In the genomic region with DNA sequence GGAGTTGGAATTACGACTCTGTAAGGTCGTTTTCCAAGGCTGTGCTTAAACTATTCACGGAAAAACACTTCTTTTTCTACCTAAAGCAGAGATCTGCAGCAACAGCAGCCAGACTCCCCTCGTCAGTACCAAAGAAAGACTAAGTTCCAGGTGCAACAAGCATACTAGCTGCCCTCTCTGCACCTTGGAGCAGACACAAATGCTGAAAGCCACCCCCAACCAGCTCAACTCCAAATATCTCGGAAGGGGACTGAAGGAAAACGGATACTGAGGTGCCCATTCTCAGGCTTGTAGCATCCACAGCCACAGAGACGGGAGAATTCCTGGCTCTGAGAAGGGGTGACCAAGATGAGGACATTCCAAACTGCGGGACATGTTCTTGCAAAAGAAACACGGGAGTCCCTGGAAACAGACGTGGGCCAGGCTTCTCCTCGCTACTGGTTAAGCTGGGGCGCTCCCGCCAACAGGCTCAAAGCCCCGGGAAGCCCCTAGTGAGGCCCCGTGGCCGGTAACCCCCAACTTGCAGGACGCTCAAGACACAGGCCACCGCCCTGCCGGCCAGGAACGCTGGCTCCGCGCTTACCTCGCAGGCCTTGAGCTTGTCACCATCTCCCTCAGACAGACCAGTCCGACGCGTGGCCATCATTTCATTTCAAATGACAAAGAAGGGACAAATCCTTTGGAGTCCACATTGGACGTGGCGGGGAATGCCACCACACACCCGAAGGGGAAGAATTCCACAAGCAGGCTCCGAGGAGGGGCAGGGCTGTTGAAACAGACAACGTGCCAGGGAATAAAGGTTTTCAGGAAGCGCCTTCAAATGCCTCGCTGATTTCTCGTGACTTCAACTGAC, we compare ENCODE assay signal across 8 cellular contexts. TPM values are rescaled to one million over a fixed set of nuclear protein-coding genes. Genes with fewer than 3 reads are reported as not detected.
DNase-seq lines count a peak whose midpoint lies in the region; ATAC-seq, FAIRE-seq and TF ChIP-seq lines count a peak whose summit lies in the region.

No MANE protein-coding gene starts in this region.

- H3K36me3 ChIP-seq in KOPT-K1 (ENCODE audit: insufficient read depth, low read length), result peaks cover 33% of the 10 kb centered on the region
- H3K36me3 ChIP-seq in tibial nerve, result no peaks in the 10 kb centered on the region

- peaks cover 20% of the 10 kb centered on the region for H3K36me3 Mint-ChIP-seq in dendritic cell treated with granulocyte-macrophage colony-stimulating factor and Interleukin-4, amounts not matched to agents 40 ng/mL and 50 ng/mL, for 4 days (ENCODE audit: low read depth)
- no peaks in the 10 kb centered on the region for H3K36me3 Mint-ChIP-seq in memory B cell

- H3K9me3 ChIP-seq in KOPT-K1 (ENCODE audit: insufficient read depth, low read length, poor library complexity, severe bottlenecking), result no peaks in the 10 kb centered on the region
- H3K9me3 ChIP-seq in tibial nerve, result no peaks in the 10 kb centered on the region

- peak overlapping the region; percentile 90 for H3K27ac ChIP-seq in KOPT-K1 (ENCODE audit: low read depth, low read length, poor library complexity, severe bottlenecking)
- H3K27ac ChIP-seq in tibial nerve, result peak overlapping the region in 3 of 4 donors; percentile 92 to 98 (median 96)

- H3K27me3 ChIP-seq in tibial nerve, result no peaks in the 10 kb centered on the region

- peaks cover 6% of the 10 kb centered on the region for H3K27me3 Mint-ChIP-seq in dendritic cell treated with granulocyte-macrophage colony-stimulating factor and Interleukin-4, amounts not matched to agents 40 ng/mL and 50 ng/mL, for 4 days
- no peaks in the 10 kb centered on the region for H3K27me3 Mint-ChIP-seq in memory B cell

- no peak for FAIRE-seq in H54 (lab: Jason Lieb, UNC)

- no peak for TF ChIP-seq EP300 in tibial nerve (IDR thresholded peaks at IDR 0.05)

- no peaks in the 10 kb centered on the region for H3K9me3 Mint-ChIP-seq in dendritic cell treated with granulocyte-macrophage colony-stimulating factor and Interleukin-4, amounts not matched to agents 40 ng/mL and 50 ng/mL, for 4 days
- no peaks in the 10 kb centered on the region for H3K9me3 Mint-ChIP-seq in memory B cell

- H3K4me3 ChIP-seq in tibial nerve, result peak overlapping the region; percentile 47 to 84 (median 65)

- WGBS in tibial nerve, 2 donors, result 47 to 60% methylated on average over 32 to 34 of the region's 34 CpGs

- no peak for ATAC-seq in memory B cell (ENCODE audit: low read depth)

- intact Hi-C loops in dendritic cell treated with granulocyte-macrophage colony-stimulating factor and Interleukin-4, amounts not matched to agents 40 ng/mL and 50 ng/mL, for 4 days (cut with micrococcal nuclease), result loop anchor here (5.0 to 10.0 kb wide), 2 partner anchors 153 to 201 kb away; no protein-coding TSS in a partner anchor

- H3K4me3 Mint-ChIP-seq in dendritic cell treated with granulocyte-macrophage colony-stimulating factor and Interleukin-4, amounts not matched to agents 40 ng/mL and 50 ng/mL, for 4 days, result peak overlapping the region; percentile 89
- H3K4me3 Mint-ChIP-seq in memory B cell, result peak overlapping the region; percentile 85

- no peak for TF ChIP-seq CTCF in tibial nerve (IDR thresholded peaks at IDR 0.05)

- no peak for TF ChIP-seq POLR2A in tibial nerve (IDR thresholded peaks at IDR 0.05)
- no peak for TF ChIP-seq POLR2A in H54 (IDR thresholded peaks at IDR 0.05; ENCODE audit: low read depth, low read length)

- H3K4me1 ChIP-seq in tibial nerve, result peaks cover 0 to 65% (median 29%) of the 10 kb centered on the region in 4 donors

- H3K4me1 Mint-ChIP-seq in dendritic cell treated with granulocyte-macrophage colony-stimulating factor and Interleukin-4, amounts not matched to agents 40 ng/mL and 50 ng/mL, for 4 days (ENCODE audit: low read depth), result peaks cover 23% of the 10 kb centered on the region
- H3K4me1 Mint-ChIP-seq in memory B cell, result peaks cover 9% of the 10 kb centered on the region

- DNase-seq in CD1c-positive myeloid dendritic cell (ENCODE audit: extremely low spot score) (peak; percentile 57), memory B cell (ENCODE audit: low spot score in 2 of 2) (no peak), tibial nerve (ENCODE audit: low spot score in 2 of 2) (no peak), H54 (ENCODE audit: insufficient read length, low spot score) (no peak), epidermal melanocyte (ENCODE audit: insufficient read length, low spot score) (no peak)
- no peak for DNase-seq in stimulated activated naive CD4-positive, alpha-beta T cell treated with Interleukin-2 at 50 U/mL for 16 hours (lab: John Stamatoyannopoulos, UW)

- peak overlapping the region; percentile 97 for H3K27ac Mint-ChIP-seq in dendritic cell treated with granulocyte-macrophage colony-stimulating factor and Interleukin-4, amounts not matched to agents 40 ng/mL and 50 ng/mL, for 4 days
- no peak overlapping the region for H3K27ac Mint-ChIP-seq in memory B cell

RNA-seq across cellular contexts. Expression of a gene that starts 2.2 kb away (rescaled TPM):
- total RNA-seq in tibial nerve, result 100 to 1,000 TPM in 1 of 4 donors, 10 to 100 TPM in 3; 56.7 to 116 (median 80.2) TPM
